In the genomic region with DNA sequence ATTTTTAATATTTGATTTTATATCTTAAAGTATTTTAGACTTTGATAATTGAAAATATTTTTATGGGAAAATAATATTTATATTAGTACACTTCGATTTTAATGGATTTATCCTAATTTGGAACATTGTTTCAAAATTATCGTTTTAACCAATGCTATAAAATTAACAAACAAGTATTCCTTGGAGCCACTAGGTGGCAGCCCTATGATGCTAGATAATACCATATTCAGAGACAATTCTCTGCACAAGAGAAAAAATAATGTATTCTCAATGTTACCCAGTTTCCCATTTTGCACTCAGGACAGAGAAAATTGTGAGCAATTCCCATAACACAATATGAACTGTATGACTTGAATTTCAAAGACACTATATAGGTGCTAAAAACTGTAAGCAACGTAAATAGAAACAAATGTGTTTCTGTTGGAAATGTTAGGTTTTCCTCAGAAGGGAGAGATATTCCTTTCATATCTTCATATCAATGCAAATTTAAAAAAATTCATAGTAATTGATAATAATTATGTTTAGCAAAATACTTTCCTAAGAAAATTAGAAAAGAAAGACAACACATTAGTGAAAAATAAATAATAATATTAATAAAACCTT, we compare ENCODE assay signal across 8 cellular contexts.
DNase-seq lines count a peak whose midpoint lies in the region; ATAC-seq and TF ChIP-seq lines count a peak whose summit lies in the region.

No MANE protein-coding gene starts in this region.

- H3K79me2 ChIP-seq in PC-3 (ENCODE audit: low read length): no peaks in the 10 kb centered on the region
- H3K79me2 ChIP-seq in trophoblast cell (ENCODE audit: control insufficient read depth, insufficient read depth, low read length, poor library complexity): no peaks in the 10 kb centered on the region

- H3K4me2 ChIP-seq in PC-3 (ENCODE audit: low read length): no peak overlapping the region
- no peak overlapping the region for H3K4me2 ChIP-seq in trophoblast cell (ENCODE audit: low read length)

- H3K36me3 Mint-ChIP-seq in activated naive CD4-positive, alpha-beta T cell treated with anti-CD3 and anti-CD28 coated beads for 36 hours (ENCODE audit: low read depth): no peaks in the 10 kb centered on the region

- no peaks in the 10 kb centered on the region for H3K4me1 ChIP-seq in PC-3 (ENCODE audit: insufficient read depth, low read length)
- no peaks in the 10 kb centered on the region for H3K4me1 ChIP-seq in trophoblast cell (ENCODE audit: control insufficient read depth in 1 of 2, insufficient read depth in 2 of 2, low read length in 2 of 2)
- H3K4me1 ChIP-seq in ovary (ENCODE audit: insufficient read depth): no peaks in the 10 kb centered on the region

- no peak overlapping the region for H2BK5ac ChIP-seq in trophoblast cell (ENCODE audit: low read depth, low read length, poor library complexity)

- peak; percentile 76 for TF ChIP-seq CTCF in PC-3 (conservative IDR thresholded peaks at IDR 0.05; ENCODE audit: low read depth, low read length)
- peak; percentile 66 for TF ChIP-seq CTCF in epithelial cell of esophagus (IDR thresholded peaks at IDR 0.05; ENCODE audit: insufficient read depth, low read depth, low read length, missing control alignments)
- TF ChIP-seq CTCF in ovary (IDR thresholded peaks at IDR 0.05): no peak

- no peaks in the 10 kb centered on the region for H4K20me1 ChIP-seq in PC-3 (ENCODE audit: low read length)

- no peak overlapping the region for H4K8ac ChIP-seq in trophoblast cell (ENCODE audit: low read depth, low read length)

- H2BK12ac ChIP-seq in trophoblast cell (ENCODE audit: low read length): no peak overlapping the region

- TF ChIP-seq POLR2A in ovary (IDR thresholded peaks at IDR 0.05): no peak

- CTCF ChIA-PET in activated naive CD4-positive, alpha-beta T cell treated with anti-CD3 and anti-CD28 coated beads for 36 hours (lab: Charles Lee): no interaction called here
- CTCF ChIA-PET in PC-3 (lab: Charles Lee): interaction anchor here (0.5 kb wide), 1 partner anchor 11 kb away, joined by 3 read pairs; no protein-coding TSS in a partner anchor

- no peak for TF ChIP-seq EP300 in ovary (IDR thresholded peaks at IDR 0.05)

- no peak overlapping the region for H3K18ac ChIP-seq in trophoblast cell (ENCODE audit: low read length)

- no peak overlapping the region for H3K9ac ChIP-seq in PC-3 (ENCODE audit: low read length)
- H3K9ac ChIP-seq in trophoblast cell (ENCODE audit: low read length): no peak overlapping the region

- no peak overlapping the region for H3K27ac ChIP-seq in PC-3 (ENCODE audit: low read length)
- H3K27ac ChIP-seq in trophoblast cell (ENCODE audit: low read depth, low read length): no peak overlapping the region
- no peak overlapping the region for H3K27ac ChIP-seq in ovary

- H4K12ac ChIP-seq in trophoblast cell (ENCODE audit: low read depth, low read length): no peak overlapping the region

- POLR2A ChIA-PET in PC-3 (lab: Charles Lee; ENCODE audit: unreplicated experiment): interaction anchor here (0.5 kb wide), 1 partner anchor 209 kb away, joined by 3 read pairs; no protein-coding TSS in a partner anchor

- peak; percentile 9 for DNase-seq in activated naive CD4-positive, alpha-beta T cell treated with anti-CD3 and anti-CD28 coated beads for 36 hours
- no peak for DNase-seq in activated naive CD4-positive, alpha-beta T cell treated with anti-CD3 and anti-CD28 coated beads, Interleukin-2, amount 50 U/mL, for 16 hours
- DNase-seq in HT-29 (ENCODE audit: low spot score) (peak; percentile 75), PC-3 (peak; percentile 64), epithelial cell of esophagus (ENCODE audit: low read depth) (peak; percentile 65), trophoblast cell (peak; percentile 2 to 69), CD1c-positive myeloid dendritic cell (ENCODE audit: extremely low spot score) (no peak), ovary (no peak)

- H2AK5ac ChIP-seq in trophoblast cell (ENCODE audit: low read length): no peak overlapping the region

- no CpG with 5 or more reads among the region's 3 CpGs for WGBS in trophoblast cell (ENCODE audit: extremely low coverage, insufficient coverage, insufficient read length)
- WGBS in ovary, 3 donors: 27 to 28% (median 28%) methylated on average over 3 of the region's 3 CpGs

- H3K23ac ChIP-seq in trophoblast cell (ENCODE audit: low read length): no peak overlapping the region

- no peak overlapping the region for H3K4me3 Mint-ChIP-seq in activated naive CD4-positive, alpha-beta T cell treated with anti-CD3 and anti-CD28 coated beads for 36 hours

- ATAC-seq in PC-3: no peak

- H2AFZ ChIP-seq in PC-3 (ENCODE audit: low read length): no peak overlapping the region
- no peak overlapping the region for H2AFZ ChIP-seq in trophoblast cell (ENCODE audit: insufficient read depth, low read length, poor library complexity)

- H3K9me3 ChIP-seq in PC-3 (ENCODE audit: low read length) (no peaks in the 10 kb centered on the region), trophoblast cell (ENCODE audit: insufficient read depth, low read depth, low read length) (no peaks in the 10 kb centered on the region), ovary (no peaks in the 10 kb centered on the region)

- BruUV-seq in PC-3 (replicated peaks; lab: Mats Ljungman, UMichigan): no TSS peak

- H3K4me3 ChIP-seq in PC-3 (ENCODE audit: low read length): no peak overlapping the region
- no peak overlapping the region for H3K4me3 ChIP-seq in epithelial cell of esophagus (ENCODE audit: low read length)
- no peak overlapping the region for H3K4me3 ChIP-seq in trophoblast cell (ENCODE audit: low read depth, low read length)
- no peak overlapping the region for H3K4me3 ChIP-seq in ovary

- H3K9me2 ChIP-seq in PC-3 (replicated peaks; ENCODE audit: low read length): no peaks in the 10 kb centered on the region

- H3K27me3 ChIP-seq in PC-3 (ENCODE audit: low read length): no peaks in the 10 kb centered on the region
- H3K27me3 ChIP-seq in trophoblast cell (ENCODE audit: insufficient read depth, low read length): no peaks in the 10 kb centered on the region
- H3K27me3 ChIP-seq in ovary: no peaks in the 10 kb centered on the region

- H3K36me3 ChIP-seq in PC-3 (ENCODE audit: low read depth, low read length) (no peaks in the 10 kb centered on the region), trophoblast cell (ENCODE audit: control insufficient read depth in 1 of 2, insufficient read depth in 2 of 2, low read length in 2 of 2) (no peaks in the 10 kb centered on the region), ovary (no peaks in the 10 kb centered on the region)

- no peaks in the 10 kb centered on the region for H3K9me3 Mint-ChIP-seq in activated naive CD4-positive, alpha-beta T cell treated with anti-CD3 and anti-CD28 coated beads for 36 hours

- intact Hi-C loops in activated naive CD4-positive, alpha-beta T cell treated with anti-CD3 and anti-CD28 coated beads for 36 hours (cut with micrococcal nuclease): loop anchor here (1.0 to 5.0 kb wide), 3 partner anchors 245 to 1611 kb away; no protein-coding TSS in a partner anchor
- intact Hi-C loops in PC-3 (cut with micrococcal nuclease): loop anchor here (1.0 to 5.0 kb wide), 4 partner anchors 103 to 1611 kb away; no protein-coding TSS in a partner anchor
- intact Hi-C loops in ovary (cut with DNase I): no loop called here

- no peak overlapping the region for H3K14ac ChIP-seq in trophoblast cell (ENCODE audit: low read length)

- H2BK120ac ChIP-seq in trophoblast cell (ENCODE audit: insufficient read depth, low read length, poor library complexity): no peak overlapping the region

- H3K4ac ChIP-seq in trophoblast cell (ENCODE audit: low read depth, low read length): no peak overlapping the region

- H3F3A ChIP-seq in PC-3 (ENCODE audit: low read length, unreplicated experiment): no peaks in the 10 kb centered on the region

- H4K91ac ChIP-seq in trophoblast cell (ENCODE audit: low read depth, low read length): no peak overlapping the region

- H3K79me1 ChIP-seq in trophoblast cell (ENCODE audit: low read length): no peaks in the 10 kb centered on the region

- H3K27ac Mint-ChIP-seq in activated naive CD4-positive, alpha-beta T cell treated with anti-CD3 and anti-CD28 coated beads for 36 hours: no peak overlapping the region

- no peaks in the 10 kb centered on the region for H3K4me1 Mint-ChIP-seq in activated naive CD4-positive, alpha-beta T cell treated with anti-CD3 and anti-CD28 coated beads for 36 hours (ENCODE audit: low read depth)

- H3K27me3 Mint-ChIP-seq in activated naive CD4-positive, alpha-beta T cell treated with anti-CD3 and anti-CD28 coated beads for 36 hours (ENCODE audit: low read depth): no peaks in the 10 kb centered on the region

Comparison
In these comparisons a context has a peak if more than half of its experiments do, and no peak if none do; other contexts are left out.
1. DNase-seq: peak in activated naive CD4-positive, alpha-beta T cell treated with anti-CD3 and anti-CD28 coated beads for 36 hours (single experiment), HT-29 (single experiment), PC-3 (single experiment), epithelial cell of esophagus (single experiment) and trophoblast cell (2 of 2); none in activated naive CD4-positive, alpha-beta T cell treated with anti-CD3 and anti-CD28 coated beads, Interleukin-2, amount 50 U/mL, for 16 hours (single experiment), CD1c-positive myeloid dendritic cell (single experiment) and ovary (0 of 5).
2. CTCF ChIP-seq: peak in PC-3 (single experiment) and epithelial cell of esophagus (single experiment); none in ovary (0 of 3).
3. intact Hi-C loops: an anchor here in activated naive CD4-positive, alpha-beta T cell treated with anti-CD3 and anti-CD28 coated beads for 36 hours (1.0 to 5.0 kb wide) and PC-3 (1.0 to 5.0 kb wide); none called in ovary.